In the genomic region with DNA sequence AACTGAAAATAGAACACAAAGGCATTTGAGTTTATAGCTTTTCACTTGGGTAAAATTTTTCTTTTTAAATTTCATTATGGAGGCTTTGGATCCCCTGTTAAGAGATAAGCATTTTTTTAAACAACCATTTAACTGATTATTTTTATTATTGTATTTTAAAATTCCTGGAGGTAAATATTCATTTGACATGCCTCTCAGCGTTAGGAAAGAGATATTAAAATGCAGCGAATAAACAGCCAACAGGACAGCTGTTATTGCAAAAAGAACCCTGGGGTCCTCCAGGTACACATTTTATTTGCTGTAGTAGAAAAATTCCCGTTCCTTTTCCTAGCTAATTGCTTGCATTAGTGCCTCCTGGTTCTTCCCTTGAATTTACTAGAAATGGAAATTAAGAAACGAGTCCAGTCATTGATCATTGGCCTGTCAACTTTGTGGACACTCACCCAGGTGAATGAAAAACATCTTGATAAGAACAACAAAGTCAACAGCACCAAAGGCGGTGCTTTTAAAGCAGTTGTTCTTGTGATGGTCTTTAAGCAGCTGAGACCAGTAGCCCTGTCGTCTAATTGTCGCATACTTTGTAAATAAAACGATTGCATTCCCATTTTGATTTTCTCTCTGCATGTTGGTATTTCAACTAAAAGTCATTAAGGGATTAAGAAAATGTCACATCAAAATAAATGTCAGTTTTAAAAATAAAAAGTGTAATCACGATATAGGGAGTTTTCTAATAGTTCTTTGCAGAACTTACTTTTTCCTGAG, we compare ENCODE assay signal across 1 cellular context.
TF ChIP-seq lines count a peak whose summit lies in the region.

No MANE protein-coding gene starts in this region.

TF ChIP-seq in HepG2, 621 proteins besides CTCF, POLR2A, EP300 and RAD21 (continued from another document):
- TF ChIP-seq TEF (CRISPR knock-in tag; IDR thresholded peaks at IDR 0.05), result no peak
- TF ChIP-seq GATA4 (IDR thresholded peaks at IDR 0.05; ENCODE audit: borderline replicate concordance, low read depth), result peak; percentile 45; the same call in 1 of the 2 replicates
- TF ChIP-seq SOX6 (IDR thresholded peaks at IDR 0.05), result no peak
- peak; percentile 27; the same call in 1 of the 2 replicates for TF ChIP-seq SOX6 (CRISPR knock-in tag; IDR thresholded peaks at IDR 0.05)
- TF ChIP-seq FOXA3 (CRISPR knock-in tag; IDR thresholded peaks at IDR 0.05), result peak; percentile 29; the same call in 1 of the 2 replicates
- TF ChIP-seq RBM22 (optimal IDR thresholded peaks at IDR 0.05; ENCODE audit: low read length), result no peak
- TF ChIP-seq SOX13 (IDR thresholded peaks at IDR 0.05), result no peak
- TF ChIP-seq SOX13 (CRISPR knock-in tag; conservative IDR thresholded peaks at IDR 0.05 in 1 of 2, IDR thresholded peaks at IDR 0.05 in 1 of 2), result peak in 1 of 2 experiments; percentile 51; a peak in 2 of 4 replicates
- TF ChIP-seq, protein P1, sequence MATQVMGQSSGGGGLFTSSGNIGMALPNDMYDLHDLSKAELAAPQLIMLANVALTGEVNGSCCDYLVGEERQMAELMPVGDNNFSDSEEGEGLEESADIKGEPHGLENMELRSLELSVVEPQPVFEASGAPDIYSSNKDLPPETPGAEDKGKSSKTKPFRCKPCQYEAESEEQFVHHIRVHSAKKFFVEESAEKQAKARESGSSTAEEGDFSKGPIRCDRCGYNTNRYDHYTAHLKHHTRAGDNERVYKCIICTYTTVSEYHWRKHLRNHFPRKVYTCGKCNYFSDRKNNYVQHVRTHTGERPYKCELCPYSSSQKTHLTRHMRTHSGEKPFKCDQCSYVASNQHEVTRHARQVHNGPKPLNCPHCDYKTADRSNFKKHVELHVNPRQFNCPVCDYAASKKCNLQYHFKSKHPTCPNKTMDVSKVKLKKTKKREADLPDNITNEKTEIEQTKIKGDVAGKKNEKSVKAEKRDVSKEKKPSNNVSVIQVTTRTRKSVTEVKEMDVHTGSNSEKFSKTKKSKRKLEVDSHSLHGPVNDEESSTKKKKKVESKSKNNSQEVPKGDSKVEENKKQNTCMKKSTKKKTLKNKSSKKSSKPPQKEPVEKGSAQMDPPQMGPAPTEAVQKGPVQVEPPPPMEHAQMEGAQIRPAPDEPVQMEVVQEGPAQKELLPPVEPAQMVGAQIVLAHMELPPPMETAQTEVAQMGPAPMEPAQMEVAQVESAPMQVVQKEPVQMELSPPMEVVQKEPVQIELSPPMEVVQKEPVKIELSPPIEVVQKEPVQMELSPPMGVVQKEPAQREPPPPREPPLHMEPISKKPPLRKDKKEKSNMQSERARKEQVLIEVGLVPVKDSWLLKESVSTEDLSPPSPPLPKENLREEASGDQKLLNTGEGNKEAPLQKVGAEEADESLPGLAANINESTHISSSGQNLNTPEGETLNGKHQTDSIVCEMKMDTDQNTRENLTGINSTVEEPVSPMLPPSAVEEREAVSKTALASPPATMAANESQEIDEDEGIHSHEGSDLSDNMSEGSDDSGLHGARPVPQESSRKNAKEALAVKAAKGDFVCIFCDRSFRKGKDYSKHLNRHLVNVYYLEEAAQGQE (IDR thresholded peaks at IDR 0.05; ENCODE audit: borderline replicate concordance in 1 of 2, low read depth in 1 of 2, low read length in 2 of 2), result no peak
- no peak for TF ChIP-seq NRL (CRISPR knock-in tag; IDR thresholded peaks at IDR 0.05; ENCODE audit: borderline replicate concordance)
- TF ChIP-seq, protein P2, sequence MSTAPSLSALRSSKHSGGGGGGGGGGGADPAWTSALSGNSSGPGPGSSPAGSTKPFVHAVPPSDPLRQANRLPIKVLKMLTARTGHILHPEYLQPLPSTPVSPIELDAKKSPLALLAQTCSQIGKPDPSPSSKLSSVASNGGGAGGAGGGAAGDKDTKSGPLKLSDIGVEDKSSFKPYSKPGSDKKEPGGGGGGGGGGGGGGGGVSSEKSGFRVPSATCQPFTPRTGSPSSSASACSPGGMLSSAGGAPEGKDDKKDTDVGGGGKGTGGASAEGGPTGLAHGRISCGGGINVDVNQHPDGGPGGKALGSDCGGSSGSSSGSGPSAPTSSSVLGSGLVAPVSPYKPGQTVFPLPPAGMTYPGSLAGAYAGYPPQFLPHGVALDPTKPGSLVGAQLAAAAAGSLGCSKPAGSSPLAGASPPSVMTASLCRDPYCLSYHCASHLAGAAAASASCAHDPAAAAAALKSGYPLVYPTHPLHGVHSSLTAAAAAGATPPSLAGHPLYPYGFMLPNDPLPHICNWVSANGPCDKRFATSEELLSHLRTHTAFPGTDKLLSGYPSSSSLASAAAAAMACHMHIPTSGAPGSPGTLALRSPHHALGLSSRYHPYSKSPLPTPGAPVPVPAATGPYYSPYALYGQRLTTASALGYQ (CRISPR knock-in tag; IDR thresholded peaks at IDR 0.05), result no peak
- TF ChIP-seq TCF7 (IDR thresholded peaks at IDR 0.05; ENCODE audit: low read depth), result peak; percentile 75
- no peak for TF ChIP-seq SAP130 (CRISPR knock-in tag; IDR thresholded peaks at IDR 0.05; ENCODE audit: low read depth)
- TF ChIP-seq SOX5 (CRISPR knock-in tag; IDR thresholded peaks at IDR 0.05; ENCODE audit: borderline replicate concordance), result 0 out of 2 replicates have a peak, but pooled peaks have one; percentile 18
